Comparison of ENCODE assay signal across 15 cellular contexts in the genomic region with DNA sequence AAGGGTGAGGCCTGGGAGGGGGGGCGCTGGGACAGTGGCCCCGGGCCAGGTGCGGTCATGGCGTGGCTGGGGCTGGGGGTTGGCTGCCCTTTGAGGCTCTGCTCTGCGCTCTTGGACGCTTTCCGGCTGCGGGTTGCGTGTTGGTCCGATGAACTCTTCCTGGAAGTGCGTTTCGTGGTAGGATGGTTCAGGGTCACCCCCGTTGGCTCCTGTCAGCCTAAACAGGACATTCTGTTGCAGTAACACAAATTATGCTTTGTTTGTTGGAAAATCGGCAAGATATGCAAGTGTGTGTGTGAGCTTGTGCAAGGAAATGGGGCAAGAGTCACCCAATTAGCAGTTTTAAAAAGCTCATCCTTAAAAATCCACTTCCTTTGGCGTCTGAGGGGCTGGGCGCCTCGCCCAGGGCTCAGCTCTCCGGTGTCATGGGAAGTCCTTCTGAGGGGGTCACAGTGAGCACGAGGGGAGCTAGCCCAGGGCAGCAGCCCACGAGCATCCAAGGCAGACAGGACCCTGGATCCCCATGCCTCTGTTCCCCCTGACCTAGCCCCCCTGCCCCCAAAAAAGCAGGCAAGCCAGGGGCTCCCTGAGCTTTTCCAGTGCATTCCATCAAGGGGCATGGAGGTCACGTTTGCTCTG. TPM values are rescaled to one million over a fixed set of nuclear protein-coding genes. Genes with fewer than 3 reads are reported as not detected.
A peak's percentile ranks its signal among the peaks of the same experiment; 100 is the strongest.
DNase-seq lines count a peak whose midpoint lies in the region; ATAC-seq, FAIRE-seq and TF ChIP-seq lines count a peak whose summit lies in the region.
"Had no signal": no experiment of that assay in that cellular context is flagged by ENCODE, and none has a peak within 500 bp of the region (broad histone marks: within the 10 kb centered on the region; RNA-seq: fewer than 3 reads in every experiment).

No MANE protein-coding gene starts in this region.

- H3K14ac ChIP-seq in neuronal stem cell (ENCODE audit: low read length) = peak overlapping the region; percentile 63

- H3K4me1 ChIP-seq in left ventricle myocardium inferior (peaks cover 11% of the 10 kb centered on the region), endodermal cell (ENCODE audit: control insufficient read depth, insufficient read depth, low read length) (no peaks in the 10 kb centered on the region), neuronal stem cell (ENCODE audit: control insufficient read depth in 2 of 2, insufficient read depth in 1 of 2, low read depth in 1 of 2, low read length in 2 of 2) (peaks cover 9 to 19% of the 10 kb centered on the region in 2 donors), breast epithelium (no peaks in the 10 kb centered on the region)

- WGBS in endodermal cell (ENCODE audit: insufficient coverage in 1 of 2, insufficient read length in 1 of 2), 2 experiments = 90 to 94% methylated on average over 13 to 21 of the region's 21 CpGs
- WGBS in neuronal stem cell (ENCODE audit: extremely low coverage in 2 of 2, insufficient read length in 2 of 2, insufficient replicate concordance in 1 of 2), 2 donors = no CpG with 5 or more reads among the region's 21 CpGs

- no peak for TF ChIP-seq POLR2A in breast epithelium (IDR thresholded peaks at IDR 0.05)
- TF ChIP-seq POLR2A in H54 (IDR thresholded peaks at IDR 0.05; ENCODE audit: low read depth, low read length) = no peak

- H2BK5ac ChIP-seq in neuronal stem cell (ENCODE audit: low read length) = peak overlapping the region; percentile 24

- H2BK120ac ChIP-seq in neuronal stem cell (ENCODE audit: low read depth, low read length) = no peak overlapping the region

- H2AFZ ChIP-seq in neuronal stem cell (ENCODE audit: low read length) = no peak overlapping the region

- H2BK15ac ChIP-seq in neuronal stem cell (ENCODE audit: low read length) = no peak overlapping the region

- peaks cover 5% of the 10 kb centered on the region for H3K9me3 Mint-ChIP-seq in endodermal cell

- H3K18ac ChIP-seq in neuronal stem cell (ENCODE audit: low read length) = peak overlapping the region; percentile 80

- intact Hi-C loops in Right ventricle myocardium superior (cut with DNase I) (no loop called here), left ventricle myocardium inferior (cut with micrococcal nuclease) (no loop called here), breast epithelium (cut with DNase I; ENCODE audit: low total_unique reads) (no loop called here)

- H3K36me3 Mint-ChIP-seq in endodermal cell (ENCODE audit: low read depth) = no peaks in the 10 kb centered on the region

- H3K27me3 Mint-ChIP-seq in endodermal cell (ENCODE audit: insufficient read depth) = no peaks in the 10 kb centered on the region

- FAIRE-seq in H54 (lab: Jason Lieb, UNC) = no peak

- no peak overlapping the region for H2BK12ac ChIP-seq in neuronal stem cell (ENCODE audit: low read length)

- H3K9me3 ChIP-seq in left ventricle myocardium inferior (replicated peaks) = no peaks in the 10 kb centered on the region
- no peaks in the 10 kb centered on the region for H3K9me3 ChIP-seq in endodermal cell (ENCODE audit: control insufficient read depth, low read length)
- peaks cover 0 to 7% of the 10 kb centered on the region in 2 donors for H3K9me3 ChIP-seq in neuronal stem cell (replicated peaks in 1 of 2; ENCODE audit: control insufficient read depth in 2 of 2, insufficient read depth in 1 of 2, low read depth in 1 of 2, low read length in 2 of 2)
- no peaks in the 10 kb centered on the region for H3K9me3 ChIP-seq in breast epithelium
- H3K9me3 ChIP-seq: tibial nerve had no signal

- no peak overlapping the region for H3K4me2 ChIP-seq in neuronal stem cell (ENCODE audit: insufficient read depth, low read length, poor library complexity, severe bottlenecking)

- H3K4me1 Mint-ChIP-seq in endodermal cell = no peaks in the 10 kb centered on the region

- no peak overlapping the region for H3K4me3 Mint-ChIP-seq in endodermal cell
- H3K4me3 Mint-ChIP-seq: activated CD8-positive, alpha-beta memory T cell treated with anti-CD3 and anti-CD28 coated beads, Interleukin-2, amount 10 ng/mL, durations not matched to agents 7 days and 5 days had no signal

- H3K27ac ChIP-seq in left ventricle myocardium inferior (replicated peaks) = no peak overlapping the region
- H3K27ac ChIP-seq in endodermal cell (ENCODE audit: low read depth, low read length) = no peak overlapping the region
- H3K27ac ChIP-seq in neuronal stem cell (replicated peaks; ENCODE audit: low read length) = no peak overlapping the region
- H3K27ac ChIP-seq in breast epithelium = peak overlapping the region in 1 of 2 donors; percentile 38
- H3K27ac ChIP-seq: skin epidermis had no signal

- TF ChIP-seq CTCF in left ventricle myocardium inferior (IDR thresholded peaks at IDR 0.05; ENCODE audit: borderline replicate concordance) (no peak), endodermal cell (conservative IDR thresholded peaks at IDR 0.05) (no peak), breast epithelium (IDR thresholded peaks at IDR 0.05) (no peak)

- no peak overlapping the region for H4K91ac ChIP-seq in neuronal stem cell (ENCODE audit: low read depth, low read length, poor library complexity)

- peak overlapping the region; percentile 84 for H2AK5ac ChIP-seq in neuronal stem cell (ENCODE audit: low read depth, low read length)

- H3K36me3 ChIP-seq in left ventricle myocardium inferior (no peaks in the 10 kb centered on the region), endodermal cell (ENCODE audit: control insufficient read depth, insufficient read depth, low read length) (no peaks in the 10 kb centered on the region), neuronal stem cell (replicated peaks in 1 of 2; ENCODE audit: control insufficient read depth in 2 of 2, insufficient read depth in 2 of 2, low read length in 2 of 2) (no peaks in the 10 kb centered on the region), breast epithelium (no peaks in the 10 kb centered on the region)
- H3K36me3 ChIP-seq: tibial nerve had no signal

- H3K79me1 ChIP-seq in neuronal stem cell (ENCODE audit: low read depth, low read length) = peaks cover 5% of the 10 kb centered on the region

- H3K27me3 ChIP-seq in left ventricle myocardium inferior (ENCODE audit: low read depth) (no peaks in the 10 kb centered on the region), endodermal cell (ENCODE audit: control insufficient read depth, insufficient read depth, low read length, poor library complexity, severe bottlenecking) (no peaks in the 10 kb centered on the region), neuronal stem cell (ENCODE audit: control insufficient read depth in 3 of 3, insufficient read depth in 3 of 3, low read depth in 1 of 3, low read length in 3 of 3) (peaks cover 0 to 37% (median 24%) of the 10 kb centered on the region in 3 experiments), breast epithelium (no peaks in the 10 kb centered on the region)
- H3K27me3 ChIP-seq: tibial nerve had no signal

- H3K27ac Mint-ChIP-seq in endodermal cell = no peak overlapping the region
- H3K27ac Mint-ChIP-seq: activated naive CD4-positive, alpha-beta T cell treated with anti-CD3 and anti-CD28 coated beads, Interleukin-2, amount 50 U/mL, for 72 hours had no signal

- H3K23ac ChIP-seq in neuronal stem cell (ENCODE audit: low read depth, low read length, poor library complexity) = peak overlapping the region; percentile 65

- H4K8ac ChIP-seq in neuronal stem cell (ENCODE audit: low read depth, low read length) = no peak overlapping the region

- peak; percentile 43 for DNase-seq in Right ventricle myocardium superior
- DNase-seq in left ventricle myocardium inferior = no peak
- peak; percentile 42 for DNase-seq in endodermal cell
- no peak for DNase-seq in neuronal stem cell (ENCODE audit: low spot score)
- DNase-seq in breast epithelium (ENCODE audit: low spot score in 2 of 2) = no peak
- no peak for DNase-seq in HCEC 1CT
- DNase-seq in H54 (ENCODE audit: insufficient read length, low spot score) = no peak
- DNase-seq: activated CD8-positive, alpha-beta memory T cell treated with anti-CD3 and anti-CD28 coated beads, Interleukin-2, amount 10 ng/mL, durations not matched to agents 7 days and 5 days; NCI-H187; NCI-H69 had no signal

- no peak overlapping the region for H3K4me3 ChIP-seq in left ventricle myocardium inferior
- H3K4me3 ChIP-seq in endodermal cell (ENCODE audit: low read length) = no peak overlapping the region
- no peak overlapping the region for H3K4me3 ChIP-seq in neuronal stem cell (ENCODE audit: low read length in 2 of 2)
- H3K4me3 ChIP-seq in breast epithelium = no peak overlapping the region
- H3K4me3 ChIP-seq: skin epidermis, tibial nerve had no signal

- ATAC-seq in Right ventricle myocardium superior (ENCODE audit: poor library complexity) = no peak
- no peak for ATAC-seq in HG02610 (IDR thresholded peaks at IDR 0.05; ENCODE audit: unreplicated experiment)
- ATAC-seq: activated CD8-positive, alpha-beta memory T cell treated with anti-CD3 and anti-CD28 coated beads, Interleukin-2, amount 10 ng/mL, durations not matched to agents 7 days and 5 days had no signal

- no peak overlapping the region for H3K4ac ChIP-seq in neuronal stem cell (ENCODE audit: low read length)

- H3K9ac ChIP-seq in endodermal cell (ENCODE audit: extremely low read depth, low read length, poor library complexity, severe bottlenecking) (no peak overlapping the region), neuronal stem cell (ENCODE audit: low read depth, low read length, poor library complexity) (no peak overlapping the region)
- H3K9ac ChIP-seq: KMS-11 had no signal

RNA-seq across cellular contexts. Expression of gene RNU6ATAC, which starts 22.2 kb away (rescaled TPM):
- total RNA-seq in Right ventricle myocardium superior (351 TPM), left ventricle myocardium inferior (157 TPM), endodermal cell (100 to 1,000 TPM; 115 to 156 TPM), breast epithelium (not detected)
- polyA plus RNA-seq in endodermal cell (2013, experiment 1 of 2) = 17,848 TPM
- polyA plus RNA-seq in endodermal cell (2013, experiment 2 of 2) = 19,941 TPM
- not detected for polyA plus RNA-seq in neuronal stem cell (2013, experiment 1 of 2)
- not detected for polyA plus RNA-seq in neuronal stem cell (2013, experiment 2 of 2)
- total RNA-seq: tibial nerve had no signal

RNA-seq across cellular contexts. Expression of gene WDR5, which starts 50.7 kb away (rescaled TPM):
- total RNA-seq in Right ventricle myocardium superior (17.5 TPM), left ventricle myocardium inferior (17.7 TPM), endodermal cell (10 to 100 TPM; 53.8 to 57.2 TPM), breast epithelium (10 to 100 TPM; 16.0 to 17.7 (median 17.4) TPM)
- polyA plus RNA-seq in endodermal cell (2013, experiment 1 of 2) = 41.9 TPM
- polyA plus RNA-seq in endodermal cell (2013, experiment 2 of 2) = 36.8 TPM
- 31.5 TPM for polyA plus RNA-seq in neuronal stem cell (2013, experiment 1 of 2)
- polyA plus RNA-seq in neuronal stem cell (2013, experiment 2 of 2) = 31.4 TPM

Comparison
In these comparisons a context has a peak if more than half of its experiments do, and no peak if none do; other contexts are left out.
1. DNase-seq: peak in Right ventricle myocardium superior (single experiment) and endodermal cell (single experiment); none in left ventricle myocardium inferior (single experiment), neuronal stem cell (single experiment), breast epithelium (0 of 2), HCEC 1CT (single experiment) and H54 (single experiment).
2. RNA of gene RNU6ATAC, which starts 22.2 kb away (total RNA-seq): 351 TPM in Right ventricle myocardium superior (single experiment), 157 TPM in left ventricle myocardium inferior (single experiment) and 115 to 156 TPM in endodermal cell; not detected in breast epithelium; every median in the first group is over 100 times any median in the second.